In genomic region chr11:133835258-133836075, GRCh38 we compare ENCODE assay signal across 9 cellular contexts. TPM values are rescaled to one million over a fixed set of nuclear protein-coding genes. Genes with fewer than 3 reads are reported as not detected.
DNase-seq lines count a peak whose midpoint lies in the region; ATAC-seq and TF ChIP-seq lines count a peak whose summit lies in the region.
"Had no signal": no experiment of that assay in that cellular context is flagged by ENCODE, and none has a peak within 500 bp of the region (broad histone marks: within the 10 kb centered on the region; RNA-seq: fewer than 3 reads in every experiment).

No MANE protein-coding gene starts in this region.

- TF ChIP-seq POLR2A in upper lobe of left lung (IDR thresholded peaks at IDR 0.05): no peak

- intact Hi-C loops in Panc1 (cut with micrococcal nuclease; ENCODE audit: unreplicated experiment): loop anchor here (2.0 to 5.0 kb wide), 2 partner anchors 703 to 757 kb away; no protein-coding TSS in a partner anchor

- CTCF ChIA-PET in Panc1 (lab: Charles Lee): interaction anchor here (0.6 to 2.5 kb wide), 7 partner anchors 14 to 761 kb away, joined by 3 to 15 read pairs (median 4); no protein-coding TSS in a partner anchor

- peaks cover 4% of the 10 kb centered on the region; the same call in 1 of the 2 replicates for H3K27me3 ChIP-seq in Panc1 (ENCODE audit: control insufficient read depth, insufficient read depth, low read length)
- no peaks in the 10 kb centered on the region for H3K27me3 ChIP-seq in upper lobe of left lung

- H3K9me3 ChIP-seq in Panc1 (ENCODE audit: control insufficient read depth, insufficient read depth, low read depth, low read length) (0 out of 2 replicates have a peak, but pooled peaks cover 7% of the 10 kb centered on the region), upper lobe of left lung (no peaks in the 10 kb centered on the region)

- TF ChIP-seq CTCF in Panc1 (IDR thresholded peaks at IDR 0.05) (peak; percentile 81), choroid plexus epithelial cell (conservative IDR thresholded peaks at IDR 0.05; ENCODE audit: low read depth, low read length) (peak; percentile 36), upper lobe of left lung (IDR thresholded peaks at IDR 0.05) (peak in 4 of 6 experiments; percentile 35 to 71 (median 63))

- ATAC-seq in GM21576 (IDR thresholded peaks at IDR 0.05; ENCODE audit: unreplicated experiment) (peak; percentile 89), Panc1 (peak; percentile 93), upper lobe of left lung (ENCODE audit: low FRiP score in 2 of 2) (peak in 1 of 2 donors; percentile 63)

- in situ Hi-C loops in Panc1 (cut with HindIII; ENCODE audit: low pct_unique_long_range_greater_than_20kb, low sequenced_read_pairs): no loop called here

- peak; percentile 69 for DNase-seq in 8988T
- DNase-seq in EH (ENCODE audit: low read depth): peak; percentile 35
- peak in 39 of 76 experiments; percentile 0 to 61 (median 12) for DNase-seq in HUDEP-2 (lab: John Stamatoyannopoulos, UW; ENCODE audit: unreplicated experiment in 76 of 76)
- DNase-seq in Panc1 (ENCODE audit: low read depth, low spot score): peak; percentile 41
- peak; percentile 45 for DNase-seq in choroid plexus epithelial cell (ENCODE audit: low read depth)
- DNase-seq in lung microvascular endothelial cell (ENCODE audit: low read depth in 2 of 2): peak; percentile 41 to 68
- DNase-seq in upper lobe of left lung: peak in 1 of 2 donors; percentile 35

- no peak for TF ChIP-seq EP300 in upper lobe of left lung (IDR thresholded peaks at IDR 0.05)

- 43 to 47% methylated on average over 12 to 15 of the region's 15 CpGs for WGBS in upper lobe of left lung, 2 donors

- BruUV-seq in Panc1 (replicated peaks; lab: Mats Ljungman, UMichigan): no TSS peak

- H3K36me3 ChIP-seq in Panc1 (ENCODE audit: control insufficient read depth, insufficient read depth, low read length) (no peaks in the 10 kb centered on the region), upper lobe of left lung (no peaks in the 10 kb centered on the region)

- H3K4me1 ChIP-seq in Panc1 (ENCODE audit: control insufficient read depth, insufficient read depth, low read length) (no peaks in the 10 kb centered on the region), upper lobe of left lung (peaks cover 0 to 9% (median 0%) of the 10 kb centered on the region in 4 donors)

- H3K27ac ChIP-seq in Panc1 (ENCODE audit: low read length): no peak overlapping the region
- no peak overlapping the region for H3K27ac ChIP-seq in upper lobe of left lung

- POLR2A ChIA-PET in Panc1 (lab: Charles Lee): no interaction called here

- no peak overlapping the region for H3K4me3 ChIP-seq in Panc1 (ENCODE audit: low read depth in 2 of 2, low read length in 2 of 2)
- no peak overlapping the region for H3K4me3 ChIP-seq in choroid plexus epithelial cell (ENCODE audit: low read depth, low read length)
- no peak overlapping the region for H3K4me3 ChIP-seq in upper lobe of left lung

RNA-seq across cellular contexts. Expression of gene SPATA19, which starts 9.8 kb away (rescaled TPM):
- total RNA-seq in Panc1 (2021; ENCODE audit: unreplicated experiment) (not detected), lung microvascular endothelial cell (not detected in 2 replicates), upper lobe of left lung (not detected)
- polyA plus RNA-seq in Panc1 (2012; ENCODE audit: insufficient read length): not detected
- total RNA-seq: naive thymus-derived CD8-positive, alpha-beta T cell had no signal
- polyA plus RNA-seq: naive thymus-derived CD8-positive, alpha-beta T cell had no signal
